9 cellular contexts compared by ENCODE assay signal in genomic region chr18:26103579-26103978, GRCh38. TPM values are rescaled to one million over a fixed set of nuclear protein-coding genes. Genes with fewer than 3 reads are reported as not detected.
DNase-seq lines count a peak whose midpoint lies in the region; ATAC-seq and TF ChIP-seq lines count a peak whose summit lies in the region.
"Had no signal": no experiment of that assay in that cellular context is flagged by ENCODE, and none has a peak within 500 bp of the region (broad histone marks: within the 10 kb centered on the region; RNA-seq: fewer than 3 reads in every experiment).

No MANE protein-coding gene starts in this region.

- CTCF ChIA-PET in A673 (lab: Charles Lee): no interaction called here
- CTCF ChIA-PET in HEK293T (lab: Yijun Ruan, JAX): interaction anchor here (0.6 to 1.1 kb wide), 2 partner anchors 54 to 69 kb away, joined by 3 read pairs; no protein-coding TSS in a partner anchor
- CTCF ChIA-PET in activated CD8-positive, alpha-beta T cell treated with anti-CD3 and anti-CD28 coated beads for 36 hours (lab: Charles Lee): interaction anchor here (1.0 to 1.4 kb wide), 6 partner anchors 11 to 325 kb away, joined by 3 to 7 read pairs (median 3); no protein-coding TSS in a partner anchor

- no peaks in the 10 kb centered on the region for H3K9me3 Mint-ChIP-seq in activated CD8-positive, alpha-beta T cell treated with anti-CD3 and anti-CD28 coated beads for 36 hours

- peak; percentile 37 for TF ChIP-seq CTCF in A673 (conservative IDR thresholded peaks at IDR 0.05; ENCODE audit: low read depth, low read length)
- TF ChIP-seq CTCF in activated CD8-positive, alpha-beta T cell treated with anti-CD3 and anti-CD28 coated beads for 36 hours (IDR thresholded peaks at IDR 0.05): peak; percentile 52

- DNase-seq in A673 (ENCODE audit: low spot score): peak; percentile 13
- DNase-seq in HEK293T (ENCODE audit: extremely low spot score): peak; percentile 61
- DNase-seq in activated CD8-positive, alpha-beta T cell treated with anti-CD3 and anti-CD28 coated beads for 36 hours: peak; percentile 74
- peak; percentile 57 for DNase-seq in iPS-NIHi11 (ENCODE audit: low spot score)
- DNase-seq in DMS79 (lab: John Stamatoyannopoulos, UW): no peak
- DNase-seq in NCI-H1417 (lab: John Stamatoyannopoulos, UW): no peak

- no peaks in the 10 kb centered on the region for H3K4me1 Mint-ChIP-seq in activated CD8-positive, alpha-beta T cell treated with anti-CD3 and anti-CD28 coated beads for 36 hours (ENCODE audit: low read depth)

- no peaks in the 10 kb centered on the region for H3K27me3 Mint-ChIP-seq in activated CD8-positive, alpha-beta T cell treated with anti-CD3 and anti-CD28 coated beads for 36 hours
- H3K27me3 Mint-ChIP-seq: activated naive CD8-positive, alpha-beta T cell had no signal

- ATAC-seq in activated CD8-positive, alpha-beta T cell treated with anti-CD3 and anti-CD28 coated beads for 36 hours: peak; percentile 77
- ATAC-seq in GM21825 (IDR thresholded peaks at IDR 0.05; ENCODE audit: unreplicated experiment) (no peak), HG02798 (IDR thresholded peaks at IDR 0.05; ENCODE audit: poor library complexity, unreplicated experiment) (no peak)

- POLR2A ChIA-PET in A673 (lab: Charles Lee; ENCODE audit: low non-redundant PET) (no interaction called here), HEK293T (lab: Yijun Ruan, JAX) (no interaction called here)
- POLR2A ChIA-PET in activated CD8-positive, alpha-beta T cell treated with anti-CD3 and anti-CD28 coated beads for 36 hours (lab: Charles Lee): no interaction called here

- no peak overlapping the region for H3K27ac ChIP-seq in A673 (ENCODE audit: low read depth, low read length, poor library complexity, severe bottlenecking)

- no peaks in the 10 kb centered on the region for H3K4me1 ChIP-seq in A673 (ENCODE audit: insufficient read depth, low read length, poor library complexity, severe bottlenecking)

- no peak overlapping the region for H3K4me3 Mint-ChIP-seq in activated CD8-positive, alpha-beta T cell treated with anti-CD3 and anti-CD28 coated beads for 36 hours
- H3K4me3 Mint-ChIP-seq: activated naive CD8-positive, alpha-beta T cell had no signal

- no peaks in the 10 kb centered on the region for H3K27me3 ChIP-seq in A673 (replicated peaks; ENCODE audit: insufficient read depth, low read depth, low read length, poor library complexity)

- no peak overlapping the region for H3K4me3 ChIP-seq in A673 (ENCODE audit: low read depth, low read length, poor library complexity, severe bottlenecking)

- H3K9me3 ChIP-seq in A673 (ENCODE audit: low read depth, low read length, poor library complexity, severe bottlenecking): no peaks in the 10 kb centered on the region

- H3K36me3 ChIP-seq in A673 (ENCODE audit: insufficient read depth, low read length, poor library complexity, severe bottlenecking): no peaks in the 10 kb centered on the region

- no TSS peak for BruUV-seq in A673 (replicated peaks; lab: Mats Ljungman, UMichigan)

- no peaks in the 10 kb centered on the region for H3K36me3 Mint-ChIP-seq in activated CD8-positive, alpha-beta T cell treated with anti-CD3 and anti-CD28 coated beads for 36 hours (ENCODE audit: low read depth)
- H3K36me3 Mint-ChIP-seq: activated naive CD8-positive, alpha-beta T cell had no signal

- intact Hi-C loops in A673 (cut with micrococcal nuclease; ENCODE audit: unreplicated experiment): no loop called here
- intact Hi-C loops in activated CD8-positive, alpha-beta T cell treated with anti-CD3 and anti-CD28 coated beads for 36 hours (cut with micrococcal nuclease): no loop called here

- no peak overlapping the region for H3K27ac Mint-ChIP-seq in activated CD8-positive, alpha-beta T cell treated with anti-CD3 and anti-CD28 coated beads for 36 hours
- H3K27ac Mint-ChIP-seq: activated naive CD8-positive, alpha-beta T cell had no signal

TF ChIP-seq in HEK293T, 16 proteins besides CTCF, POLR2A, EP300 and RAD21:
- no peak for TF ChIP-seq PKNOX1 (IDR thresholded peaks at IDR 0.05)
- TF ChIP-seq CTBP1 (IDR thresholded peaks at IDR 0.05; ENCODE audit: borderline replicate concordance): no peak
- TF ChIP-seq ZNF384 (IDR thresholded peaks at IDR 0.05): no peak
- TF ChIP-seq TARDBP (IDR thresholded peaks at IDR 0.05): no peak
- no peak for TF ChIP-seq L3MBTL2 (conservative IDR thresholded peaks at IDR 0.05)
- no peak for TF ChIP-seq FOXK2 (IDR thresholded peaks at IDR 0.05)
- no peak for TF ChIP-seq ARNT (IDR thresholded peaks at IDR 0.05)
- TF ChIP-seq BHLHE40 (IDR thresholded peaks at IDR 0.05; ENCODE audit: borderline replicate concordance): no peak
- TF ChIP-seq FOXA1 (IDR thresholded peaks at IDR 0.05): no peak
- no peak for TF ChIP-seq NFRKB (IDR thresholded peaks at IDR 0.05)
- no peak for TF ChIP-seq HDGF (IDR thresholded peaks at IDR 0.05; ENCODE audit: borderline replicate concordance)
- TF ChIP-seq ELF4 (IDR thresholded peaks at IDR 0.05): no peak
- no peak for TF ChIP-seq FOXM1 (IDR thresholded peaks at IDR 0.05; ENCODE audit: borderline replicate concordance)

RNA-seq across cellular contexts. Expression of gene SS18, which starts 13.2 kb away (rescaled TPM):
- total RNA-seq in A673 (2021): 78.5 and 84.6 TPM in 2 replicates
- total RNA-seq in activated CD8-positive, alpha-beta T cell treated with anti-CD3 and anti-CD28 coated beads for 36 hours: 10 to 100 TPM; 37.4 to 38.2 TPM

RNA-seq across cellular contexts. Expression of gene PSMA8, which starts 30.1 kb away (rescaled TPM):
- not detected in 2 replicates for total RNA-seq in A673 (2021)
- total RNA-seq in activated CD8-positive, alpha-beta T cell treated with anti-CD3 and anti-CD28 coated beads for 36 hours: 1 to 10 TPM; 1.3 to 1.8 TPM

Comparison
In these comparisons a context has a peak if more than half of its experiments do, and no peak if none do; other contexts are left out.
1. DNase-seq: peak in A673 (single experiment), HEK293T (single experiment), activated CD8-positive, alpha-beta T cell treated with anti-CD3 and anti-CD28 coated beads for 36 hours (single experiment) and iPS-NIHi11 (single experiment); none in DMS79 (single experiment) and NCI-H1417 (0 of 3).